19 cellular contexts compared by ENCODE assay signal in the genomic region with DNA sequence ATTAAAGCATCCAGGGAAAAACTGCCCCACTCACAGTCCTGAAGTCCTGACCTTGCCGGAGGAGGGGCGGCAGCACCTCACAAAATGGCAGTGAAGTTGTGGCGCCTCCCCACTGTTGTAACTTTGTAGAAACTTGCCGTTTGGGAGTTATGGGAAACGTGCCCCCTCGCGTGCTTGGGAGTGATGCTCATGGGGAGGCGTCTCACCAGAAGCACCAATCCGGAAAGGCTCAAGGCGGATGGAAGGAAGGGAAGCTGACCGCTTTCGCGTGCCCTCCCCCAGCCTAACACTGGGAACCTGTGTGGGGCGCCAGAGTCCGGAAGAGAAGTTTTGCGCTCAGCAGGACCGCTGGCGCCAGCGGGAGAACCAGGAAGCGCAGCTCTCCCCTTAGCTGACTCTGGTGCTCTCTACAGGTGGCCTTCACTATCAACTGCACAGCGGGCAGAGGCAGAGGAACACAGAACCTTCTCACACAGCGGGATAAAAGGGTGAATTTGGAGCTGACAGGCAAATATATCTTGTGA. TPM values are rescaled to one million over a fixed set of nuclear protein-coding genes. Genes with fewer than 3 reads are reported as not detected.
"Had no signal": no experiment of that assay in that cellular context is flagged by ENCODE, and none has a peak within 500 bp of the region (broad histone marks: within the 10 kb centered on the region; RNA-seq: fewer than 3 reads in every experiment).

TSS of gene CT45A10 (minus strand) at position 151 of the 524 bp plus-strand sequence. CDS start 8,100 bp downstream, outside the sequence.
TSS of gene SAGE1 (plus strand) at position 423 of the 524 bp plus-strand sequence. CDS start 2,527 bp downstream, outside the sequence.

- H3K4me3 Mint-ChIP-seq: activated naive CD4-positive, alpha-beta T cell treated with anti-CD3 and anti-CD28 coated beads for 36 hours; activated naive CD8-positive, alpha-beta T cell treated with anti-CD3 and anti-CD28 coated beads, Interleukin-2, amount 50 U/mL, for 24 hours; neural crest cell; stimulated activated naive CD8-positive, alpha-beta T cell treated with anti-CD3 and anti-CD28 coated beads, Interleukin-15, Interleukin-2, amounts not matched to agents 100 ng/mL and 50 ng/mL, for 24 hours had no signal

- H3K27me3 ChIP-seq: upper lobe of right lung had no signal

- H3K27ac ChIP-seq: heart left ventricle, upper lobe of right lung had no signal

- H3K27me3 Mint-ChIP-seq: activated naive CD8-positive, alpha-beta T cell treated with anti-CD3 and anti-CD28 coated beads, Interleukin-2, amount 50 U/mL, for 24 hours; stimulated activated naive CD8-positive, alpha-beta T cell treated with anti-CD3 and anti-CD28 coated beads, Interleukin-15, Interleukin-2, amounts not matched to agents 100 ng/mL and 50 ng/mL, for 24 hours had no signal

- H3K4me1 Mint-ChIP-seq: activated naive CD8-positive, alpha-beta T cell treated with anti-CD3 and anti-CD28 coated beads, Interleukin-2, amount 50 U/mL, for 24 hours; neural crest cell had no signal

- H3K27ac Mint-ChIP-seq: activated naive CD4-positive, alpha-beta T cell treated with anti-CD3 and anti-CD28 coated beads for 36 hours; activated naive CD8-positive, alpha-beta T cell treated with anti-CD3 and anti-CD28 coated beads, Interleukin-2, amount 50 U/mL, for 24 hours; activated T-helper 2 cell treated with anti-CD3 and anti-CD28 coated beads, Interferon-gamma antibody, Interleukin-2, Interleukin-4, amounts not matched to agents 10 μg/mL and 5 μg/mL and 100 μg/mL, durations not matched to agents 14 hours and 24 hours and 36 hours; stimulated activated naive CD8-positive, alpha-beta T cell treated with anti-CD3 and anti-CD28 coated beads, Interleukin-15, Interleukin-2, amounts not matched to agents 100 ng/mL and 50 ng/mL, for 24 hours had no signal

- DNase-seq: activated naive CD4-positive, alpha-beta T cell treated with anti-CD3 and anti-CD28 coated beads for 36 hours; activated naive CD8-positive, alpha-beta T cell treated with anti-CD3 and anti-CD28 coated beads, Interleukin-2, amount 50 U/mL, for 24 hours; activated T-cell treated with anti-CD3 and anti-CD28 coated beads for 4 hours; aorta; cerebellar nuclear complex; heart left ventricle; midbrain; T-helper 2 cell; upper lobe of right lung had no signal

- ATAC-seq: activated naive CD8-positive, alpha-beta T cell treated with anti-CD3 and anti-CD28 coated beads, Interleukin-2, amount 50 U/mL, for 24 hours; heart left ventricle; sciatic nerve; upper lobe of right lung had no signal

- H3K9me3 Mint-ChIP-seq: activated naive CD4-positive, alpha-beta T cell treated with anti-CD3 and anti-CD28 coated beads for 36 hours; activated naive CD8-positive, alpha-beta T cell treated with anti-CD3 and anti-CD28 coated beads, Interleukin-2, amount 50 U/mL, for 24 hours; activated T-helper 2 cell treated with anti-CD3 and anti-CD28 coated beads, Interferon-gamma antibody, Interleukin-2, Interleukin-4, amounts not matched to agents 10 μg/mL and 5 μg/mL and 100 μg/mL, durations not matched to agents 14 hours and 24 hours and 36 hours; stimulated activated naive CD8-positive, alpha-beta T cell treated with anti-CD3 and anti-CD28 coated beads, Interleukin-15, Interleukin-2, amounts not matched to agents 100 ng/mL and 50 ng/mL, for 24 hours had no signal

- H3K4me1 ChIP-seq: heart left ventricle, upper lobe of right lung had no signal

- H3K9me3 ChIP-seq: upper lobe of right lung had no signal

RNA-seq across cellular contexts. Expression of gene CT45A10, which starts in this region (rescaled TPM):
- total RNA-seq: activated naive CD4-positive, alpha-beta T cell treated with anti-CD3 and anti-CD28 coated beads for 36 hours; activated T-helper 2 cell treated with anti-CD3 and anti-CD28 coated beads, Interferon-gamma antibody, Interleukin-2, Interleukin-4, amounts not matched to agents 10 μg/mL and 5 μg/mL and 100 μg/mL, durations not matched to agents 14 hours and 24 hours and 36 hours; aorta; epithelial cell of proximal tubule; frontal cortex; heart left ventricle; lung microvascular endothelial cell; myocyte; neural crest cell; osteoblast; sciatic nerve; temporal lobe; upper lobe of right lung had no signal

RNA-seq across cellular contexts. Expression of gene SAGE1, which starts in this region (rescaled TPM):
- total RNA-seq: activated naive CD4-positive, alpha-beta T cell treated with anti-CD3 and anti-CD28 coated beads for 36 hours; activated T-helper 2 cell treated with anti-CD3 and anti-CD28 coated beads, Interferon-gamma antibody, Interleukin-2, Interleukin-4, amounts not matched to agents 10 μg/mL and 5 μg/mL and 100 μg/mL, durations not matched to agents 14 hours and 24 hours and 36 hours; aorta; epithelial cell of proximal tubule; frontal cortex; heart left ventricle; lung microvascular endothelial cell; myocyte; neural crest cell; osteoblast; sciatic nerve; temporal lobe; upper lobe of right lung had no signal
